20 cellular contexts compared by ENCODE assay signal in genomic region chrX:39873111-39873510, GRCh38.
DNase-seq lines count a peak whose midpoint lies in the region; ATAC-seq and TF ChIP-seq lines count a peak whose summit lies in the region.
"Had no signal": no experiment of that assay in that cellular context is flagged by ENCODE, and none has a peak within 500 bp of the region (broad histone marks: within the 10 kb centered on the region; RNA-seq: fewer than 3 reads in every experiment).

No MANE protein-coding gene starts in this region.

- peak overlapping the region; percentile 38 for H3K27ac Mint-ChIP-seq in activated T-cell treated with anti-CD3 and anti-CD28 coated beads, Interleukin-2, amount 50 U/mL, for 24 hours
- H3K27ac Mint-ChIP-seq in natural killer cell treated with Interleukin-12 subunit alpha and Interleukin-12 subunit beta and Interleukin-15 and Interleukin-18, amount 100 ng/mL, for 72 hours = peak overlapping the region; percentile 87 to 95
- H3K27ac Mint-ChIP-seq in natural killer cell = no peak overlapping the region
- H3K27ac Mint-ChIP-seq: H9, HFFc6 had no signal

- peaks cover 31% of the 10 kb centered on the region for H3K4me1 ChIP-seq in PC-3 (ENCODE audit: insufficient read depth, low read length)
- H3K4me1 ChIP-seq: Peyer's patch had no signal

- no peaks in the 10 kb centered on the region for H3K9me2 ChIP-seq in PC-3 (replicated peaks; ENCODE audit: low read length)

- no peaks in the 10 kb centered on the region for H3K27me3 ChIP-seq in PC-3 (ENCODE audit: low read length)
- H3K27me3 ChIP-seq: BE2C, Peyer's patch had no signal

- H2AFZ ChIP-seq in PC-3 (ENCODE audit: low read length) = no peak overlapping the region

- H3K27me3 Mint-ChIP-seq in activated T-cell treated with anti-CD3 and anti-CD28 coated beads, Interleukin-2, amount 50 U/mL, for 24 hours = peaks cover 42% of the 10 kb centered on the region
- peaks cover 0 to 25% of the 10 kb centered on the region in 2 donors for H3K27me3 Mint-ChIP-seq in natural killer cell treated with Interleukin-12 subunit alpha and Interleukin-12 subunit beta and Interleukin-15 and Interleukin-18, amount 100 ng/mL, for 72 hours
- H3K27me3 Mint-ChIP-seq in natural killer cell (ENCODE audit: low read depth in 2 of 2) = peaks cover 23 to 28% of the 10 kb centered on the region in 2 donors

- intact Hi-C loops in natural killer cell (cut with micrococcal nuclease) = no loop called here
- intact Hi-C loops in PC-3 (cut with micrococcal nuclease) = no loop called here

- no peaks in the 10 kb centered on the region for H4K20me1 ChIP-seq in PC-3 (ENCODE audit: low read length)

- peaks cover 71% of the 10 kb centered on the region for H3K4me1 Mint-ChIP-seq in activated T-cell treated with anti-CD3 and anti-CD28 coated beads, Interleukin-2, amount 50 U/mL, for 24 hours (ENCODE audit: low read depth)
- H3K4me1 Mint-ChIP-seq in natural killer cell treated with Interleukin-12 subunit alpha and Interleukin-12 subunit beta and Interleukin-15 and Interleukin-18, amount 100 ng/mL, for 72 hours (ENCODE audit: low read depth in 2 of 2) = peaks cover 49 to 55% of the 10 kb centered on the region in 2 donors
- peaks cover 16 to 19% of the 10 kb centered on the region in 2 donors for H3K4me1 Mint-ChIP-seq in natural killer cell

- H3K36me3 Mint-ChIP-seq in activated T-cell treated with anti-CD3 and anti-CD28 coated beads, Interleukin-2, amount 50 U/mL, for 24 hours (ENCODE audit: low read depth) = no peaks in the 10 kb centered on the region
- peaks cover 4% of the 10 kb centered on the region for H3K36me3 Mint-ChIP-seq in natural killer cell treated with Interleukin-12 subunit alpha and Interleukin-12 subunit beta and Interleukin-15 and Interleukin-18, amount 100 ng/mL, for 72 hours
- no peaks in the 10 kb centered on the region for H3K36me3 Mint-ChIP-seq in natural killer cell

- H3K9me3 ChIP-seq in PC-3 (ENCODE audit: low read length) = no peaks in the 10 kb centered on the region
- H3K9me3 ChIP-seq: BE2C, Peyer's patch had no signal

- H3K4me3 ChIP-seq in PC-3 (ENCODE audit: low read length) = no peak overlapping the region
- H3K4me3 ChIP-seq: K562, Peyer's patch had no signal

- POLR2A ChIA-PET in PC-3 (lab: Charles Lee; ENCODE audit: unreplicated experiment) = no interaction called here

- no peaks in the 10 kb centered on the region for H3K79me2 ChIP-seq in PC-3 (ENCODE audit: low read length)

- ATAC-seq in natural killer cell treated with Interleukin-12 subunit alpha and Interleukin-12 subunit beta and Interleukin-15 and Interleukin-18, amount 100 ng/mL, for 72 hours = peak in 1 of 2 donors; percentile 11
- ATAC-seq in natural killer cell = no peak
- ATAC-seq in PC-3 = no peak
- ATAC-seq in esophagus mucosa = peak; percentile 32
- ATAC-seq: HepG2, K562 had no signal

- no peaks in the 10 kb centered on the region for H3F3A ChIP-seq in PC-3 (ENCODE audit: low read length, unreplicated experiment)

- H3K9me3 Mint-ChIP-seq in activated T-cell treated with anti-CD3 and anti-CD28 coated beads, Interleukin-2, amount 50 U/mL, for 24 hours = peaks cover 6% of the 10 kb centered on the region
- peaks cover 3% of the 10 kb centered on the region for H3K9me3 Mint-ChIP-seq in natural killer cell treated with Interleukin-12 subunit alpha and Interleukin-12 subunit beta and Interleukin-15 and Interleukin-18, amount 100 ng/mL, for 72 hours
- no peaks in the 10 kb centered on the region for H3K9me3 Mint-ChIP-seq in natural killer cell
- H3K9me3 Mint-ChIP-seq: HFFc6 had no signal

- no peak for TF ChIP-seq CTCF in natural killer cell (IDR thresholded peaks at IDR 0.05)
- no peak for TF ChIP-seq CTCF in PC-3 (conservative IDR thresholded peaks at IDR 0.05; ENCODE audit: low read depth, low read length)

- no peak overlapping the region for H3K4me3 Mint-ChIP-seq in activated T-cell treated with anti-CD3 and anti-CD28 coated beads, Interleukin-2, amount 50 U/mL, for 24 hours
- H3K4me3 Mint-ChIP-seq in natural killer cell treated with Interleukin-12 subunit alpha and Interleukin-12 subunit beta and Interleukin-15 and Interleukin-18, amount 100 ng/mL, for 72 hours = peak overlapping the region; percentile 73
- H3K4me3 Mint-ChIP-seq in natural killer cell = no peak overlapping the region
- H3K4me3 Mint-ChIP-seq: H9, HFFc6 had no signal

- no peak for DNase-seq in activated T-cell treated with anti-CD3 and anti-CD28 coated beads, Interleukin-2, amount 50 U/mL, for 24 hours
- DNase-seq in activated T-cell treated with anti-CD3 and anti-CD28 coated beads for 4 hours (no peak), natural killer cell (no peak), PC-3 (peak; percentile 30), NCI-H748 (lab: John Stamatoyannopoulos, UW; ENCODE audit: unreplicated experiment) (no peak), LoVo (ENCODE audit: low spot score) (no peak)
- DNase-seq in natural killer cell treated with Interleukin-12 subunit alpha and Interleukin-12 subunit beta and Interleukin-15 and Interleukin-18, amount 100 ng/mL, for 72 hours (ENCODE audit: low spot score) = no peak
- DNase-seq: BE2C, DMS53, H9, HFFc6, NCI-H1092 treated with DMSO at 0.1 percent for 48 hours, NCI-H2029 treated with DMSO at 0.1 percent for 48 hours, NCI-H226, NCI-H510A treated with DMSO at 0.1 percent for 48 hours, NCI-H82, Peyer's patch had no signal

- no peak overlapping the region for H3K9ac ChIP-seq in PC-3 (ENCODE audit: low read length)

- no peaks in the 10 kb centered on the region for H3K36me3 ChIP-seq in PC-3 (ENCODE audit: low read depth, low read length)
- H3K36me3 ChIP-seq: BE2C, Peyer's patch had no signal

- BruUV-seq in PC-3 (replicated peaks; lab: Mats Ljungman, UMichigan) = no TSS peak

- no peak overlapping the region for H3K4me2 ChIP-seq in PC-3 (ENCODE audit: low read length)

- H3K27ac ChIP-seq in PC-3 (ENCODE audit: low read length) = no peak overlapping the region
- H3K27ac ChIP-seq: Peyer's patch had no signal

- CTCF ChIA-PET in PC-3 (lab: Charles Lee) = no interaction called here

Comparison
In these comparisons a context has a peak if more than half of its experiments do, and no peak if none do; other contexts are left out.
1. H3K27ac Mint-ChIP-seq: peak in activated T-cell treated with anti-CD3 and anti-CD28 coated beads, Interleukin-2, amount 50 U/mL, for 24 hours (single experiment) and natural killer cell treated with Interleukin-12 subunit alpha and Interleukin-12 subunit beta and Interleukin-15 and Interleukin-18, amount 100 ng/mL, for 72 hours (2 of 2); none in natural killer cell (0 of 2).